24 cellular contexts compared by ENCODE assay signal in genomic region chr15:60652245-60652644, GRCh38.
"Had no signal": no experiment of that assay in that cellular context is flagged by ENCODE, and none has a peak within 500 bp of the region (broad histone marks: within the 10 kb centered on the region; RNA-seq: fewer than 3 reads in every experiment).

No MANE protein-coding gene starts in this region.

- H3K36me3 ChIP-seq: adrenal gland, breast epithelium, neutrophil, pancreas, right lobe of liver, tibial nerve had no signal

- H3K27me3 Mint-ChIP-seq: stimulated activated naive CD8-positive, alpha-beta T cell treated with anti-CD3 and anti-CD28 coated beads, Interleukin-15, Interleukin-2, amounts not matched to agents 100 ng/mL and 50 ng/mL, for 24 hours had no signal

- H3K4me3 Mint-ChIP-seq: stimulated activated naive CD8-positive, alpha-beta T cell treated with anti-CD3 and anti-CD28 coated beads, Interleukin-15, Interleukin-2, amounts not matched to agents 100 ng/mL and 50 ng/mL, for 24 hours had no signal

- H3K4me3 ChIP-seq: adrenal gland, breast epithelium, pancreas, right lobe of liver, tibial nerve had no signal

- FAIRE-seq: astrocyte, pancreas, small intestine, urothelium cell line had no signal

- H3K27ac Mint-ChIP-seq: activated naive CD4-positive, alpha-beta T cell treated with anti-CD3 and anti-CD28 coated beads, Interleukin-2, amount 50 U/mL, for 72 hours; stimulated activated naive CD8-positive, alpha-beta T cell treated with anti-CD3 and anti-CD28 coated beads, Interleukin-15, Interleukin-2, amounts not matched to agents 100 ng/mL and 50 ng/mL, for 24 hours had no signal

- H3K27me3 ChIP-seq: adrenal gland, breast epithelium, pancreas, right lobe of liver, tibial nerve had no signal

- ATAC-seq: activated naive CD4-positive, alpha-beta T cell treated with anti-CD3 and anti-CD28 coated beads, Interleukin-2, amount 50 U/mL, for 72 hours; esophagus mucosa; naive thymus-derived CD4-positive, alpha-beta T cell; pancreas had no signal

- H3K4me1 ChIP-seq: pancreas had no signal

- H3K9me3 ChIP-seq: adrenal gland, breast epithelium, neutrophil, pancreas, right lobe of liver, tibial nerve had no signal

- DNase-seq: activated CD4-positive, alpha-beta T cell treated with anti-CD3 and anti-CD28 coated beads, Interleukin-2, amount 50 U/mL, for 1 hour; activated CD4-positive, CD25-positive, alpha-beta regulatory T cell treated with anti-CD3 and anti-CD28 coated beads, Interleukin-2, amount 50 U/mL, for 72 hours; activated CD8-positive, alpha-beta memory T cell treated with anti-CD3 and anti-CD28 coated beads for 24 hours; activated CD8-positive, alpha-beta memory T cell treated with anti-CD3 and anti-CD28 coated beads, Interleukin-2, amount 50 U/mL, for 48 hours; activated effector memory CD4-positive, alpha-beta T cell treated with anti-CD3 and anti-CD28 coated beads, Interleukin-2, amount 50 U/mL, for 16 hours; activated T-cell treated with anti-CD3 and anti-CD28 coated beads, Interleukin-2, amount 50 U/mL, for 48 hours; adrenal gland; cerebellar nuclear complex; effector CD8-positive, alpha-beta T cell; pancreas; right lobe of liver; small intestine; stimulated activated CD4-positive, alpha-beta T cell treated with anti-CD3 and anti-CD28 coated beads, Interleukin-15, amount 100 ng/mL, for 24 hours; stimulated activated CD4-positive, alpha-beta T cell treated with anti-CD3 and anti-CD28 coated beads, Interleukin-2, amount 100 ng/mL, for 48 hours; T1000 had no signal

- H3K27ac ChIP-seq: adrenal gland, breast epithelium, neutrophil, pancreas, right lobe of liver, tibial nerve had no signal

- H3K9me3 Mint-ChIP-seq: stimulated activated naive CD8-positive, alpha-beta T cell treated with anti-CD3 and anti-CD28 coated beads, Interleukin-15, Interleukin-2, amounts not matched to agents 100 ng/mL and 50 ng/mL, for 24 hours had no signal
